In genomic region chr2:8934338-8934737, GRCh38 we compare ENCODE assay signal across 3 cellular contexts.
TF ChIP-seq lines count a peak whose summit lies in the region.

No MANE protein-coding gene starts in this region.

TF ChIP-seq in SK-N-SH, 30 proteins besides CTCF, POLR2A, EP300 and RAD21 (continued from another document):
- TF ChIP-seq, protein P1, sequence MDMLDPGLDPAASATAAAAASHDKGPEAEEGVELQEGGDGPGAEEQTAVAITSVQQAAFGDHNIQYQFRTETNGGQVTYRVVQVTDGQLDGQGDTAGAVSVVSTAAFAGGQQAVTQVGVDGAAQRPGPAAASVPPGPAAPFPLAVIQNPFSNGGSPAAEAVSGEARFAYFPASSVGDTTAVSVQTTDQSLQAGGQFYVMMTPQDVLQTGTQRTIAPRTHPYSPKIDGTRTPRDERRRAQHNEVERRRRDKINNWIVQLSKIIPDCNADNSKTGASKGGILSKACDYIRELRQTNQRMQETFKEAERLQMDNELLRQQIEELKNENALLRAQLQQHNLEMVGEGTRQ (IDR thresholded peaks at IDR 0.05; ENCODE audit: borderline replicate concordance, low read depth, low read length) = no peak

TF ChIP-seq in K562, 482 proteins besides CTCF, POLR2A, EP300 and RAD21 (continues in another document):
- TF ChIP-seq, protein P2, sequence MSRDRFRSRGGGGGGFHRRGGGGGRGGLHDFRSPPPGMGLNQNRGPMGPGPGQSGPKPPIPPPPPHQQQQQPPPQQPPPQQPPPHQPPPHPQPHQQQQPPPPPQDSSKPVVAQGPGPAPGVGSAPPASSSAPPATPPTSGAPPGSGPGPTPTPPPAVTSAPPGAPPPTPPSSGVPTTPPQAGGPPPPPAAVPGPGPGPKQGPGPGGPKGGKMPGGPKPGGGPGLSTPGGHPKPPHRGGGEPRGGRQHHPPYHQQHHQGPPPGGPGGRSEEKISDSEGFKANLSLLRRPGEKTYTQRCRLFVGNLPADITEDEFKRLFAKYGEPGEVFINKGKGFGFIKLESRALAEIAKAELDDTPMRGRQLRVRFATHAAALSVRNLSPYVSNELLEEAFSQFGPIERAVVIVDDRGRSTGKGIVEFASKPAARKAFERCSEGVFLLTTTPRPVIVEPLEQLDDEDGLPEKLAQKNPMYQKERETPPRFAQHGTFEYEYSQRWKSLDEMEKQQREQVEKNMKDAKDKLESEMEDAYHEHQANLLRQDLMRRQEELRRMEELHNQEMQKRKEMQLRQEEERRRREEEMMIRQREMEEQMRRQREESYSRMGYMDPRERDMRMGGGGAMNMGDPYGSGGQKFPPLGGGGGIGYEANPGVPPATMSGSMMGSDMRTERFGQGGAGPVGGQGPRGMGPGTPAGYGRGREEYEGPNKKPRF (IDR thresholded peaks at IDR 0.05; ENCODE audit: low read depth, low read length) = no peak
- TF ChIP-seq XRCC4 (IDR thresholded peaks at IDR 0.05; ENCODE audit: extremely low read depth, insufficient read depth, insufficient read length) = no peak
- peak; percentile 97 for TF ChIP-seq PKNOX1 (IDR thresholded peaks at IDR 0.05)
- TF ChIP-seq TCF3 (CRISPR knock-in tag; IDR thresholded peaks at IDR 0.05) = peak; percentile 51
- no peak for TF ChIP-seq SP2 (IDR thresholded peaks at IDR 0.05; ENCODE audit: extremely low read depth, low read depth, low read length, poor library complexity, severe bottlenecking)
- no peak for TF ChIP-seq SREBF1 (IDR thresholded peaks at IDR 0.05; ENCODE audit: borderline replicate concordance, low read depth, low read length)
- no peak for TF ChIP-seq POLR3G (IDR thresholded peaks at IDR 0.05; ENCODE audit: extremely low read depth, insufficient read length, insufficient replicate concordance)
- TF ChIP-seq DPF2 (IDR thresholded peaks at IDR 0.05) = peak; percentile 35; the same call in 1 of the 2 replicates
- TF ChIP-seq RBBP5 (IDR thresholded peaks at IDR 0.05; ENCODE audit: borderline replicate concordance, insufficient read depth, low read length, poor library complexity, severe bottlenecking) = no peak
- no peak for TF ChIP-seq ZNF133 (CRISPR knock-in tag; IDR thresholded peaks at IDR 0.05)
- no peak for TF ChIP-seq ZNF263 (CRISPR knock-in tag; IDR thresholded peaks at IDR 0.05; ENCODE audit: borderline replicate concordance)
- TF ChIP-seq NCOA2 (IDR thresholded peaks at IDR 0.05; ENCODE audit: partially characterized antibody in 2 of 2) = no peak
- no peak for TF ChIP-seq HOXB6 (CRISPR knock-in tag; IDR thresholded peaks at IDR 0.05; ENCODE audit: borderline replicate concordance)
- no peak for TF ChIP-seq ZFPM2 (CRISPR knock-in tag; IDR thresholded peaks at IDR 0.05)
- no peak for TF ChIP-seq OTX1 (CRISPR knock-in tag; IDR thresholded peaks at IDR 0.05)
- TF ChIP-seq SRSF7 (optimal IDR thresholded peaks at IDR 0.05; ENCODE audit: low read depth, low read length) = no peak
- no peak for TF ChIP-seq MBD2 (IDR thresholded peaks at IDR 0.05; ENCODE audit: borderline replicate concordance, low read depth)
- no peak for TF ChIP-seq ARID2 (IDR thresholded peaks at IDR 0.05)
- no peak for TF ChIP-seq ZBTB12 (CRISPR knock-in tag; IDR thresholded peaks at IDR 0.05)
- TF ChIP-seq SIX5 (IDR thresholded peaks at IDR 0.05; ENCODE audit: borderline replicate concordance in 1 of 2, insufficient read depth in 1 of 2, low read depth in 1 of 2, low read length in 2 of 2) = no peak
- no peak for TF ChIP-seq FOXK1 (CRISPR knock-in tag; IDR thresholded peaks at IDR 0.05; ENCODE audit: borderline replicate concordance)
- no peak for TF ChIP-seq GTF2A2 (tag; IDR thresholded peaks at IDR 0.05)
- no peak for TF ChIP-seq ZNF121 (CRISPR knock-in tag; conservative IDR thresholded peaks at IDR 0.05)
- TF ChIP-seq, protein P3, sequence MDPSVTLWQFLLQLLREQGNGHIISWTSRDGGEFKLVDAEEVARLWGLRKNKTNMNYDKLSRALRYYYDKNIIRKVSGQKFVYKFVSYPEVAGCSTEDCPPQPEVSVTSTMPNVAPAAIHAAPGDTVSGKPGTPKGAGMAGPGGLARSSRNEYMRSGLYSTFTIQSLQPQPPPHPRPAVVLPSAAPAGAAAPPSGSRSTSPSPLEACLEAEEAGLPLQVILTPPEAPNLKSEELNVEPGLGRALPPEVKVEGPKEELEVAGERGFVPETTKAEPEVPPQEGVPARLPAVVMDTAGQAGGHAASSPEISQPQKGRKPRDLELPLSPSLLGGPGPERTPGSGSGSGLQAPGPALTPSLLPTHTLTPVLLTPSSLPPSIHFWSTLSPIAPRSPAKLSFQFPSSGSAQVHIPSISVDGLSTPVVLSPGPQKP (CRISPR knock-in tag; IDR thresholded peaks at IDR 0.05) = no peak
- no peak for TF ChIP-seq ZBTB9 (CRISPR knock-in tag; IDR thresholded peaks at IDR 0.05)
- no peak for TF ChIP-seq TCFL5 (CRISPR knock-in tag; conservative IDR thresholded peaks at IDR 0.05)
- TF ChIP-seq SOX6 (IDR thresholded peaks at IDR 0.05) = no peak
- TF ChIP-seq RFX7 (CRISPR knock-in tag; IDR thresholded peaks at IDR 0.05) = no peak
- peak; percentile 89 for TF ChIP-seq MEIS2 (IDR thresholded peaks at IDR 0.05; ENCODE audit: partially characterized antibody)
- TF ChIP-seq ZNF12 (CRISPR knock-in tag; IDR thresholded peaks at IDR 0.05) = no peak

TF ChIP-seq in neural cell, 6 proteins besides CTCF, POLR2A, EP300 and RAD21 (continued from another document):
- no peak for TF ChIP-seq TAF1 (IDR thresholded peaks at IDR 0.05; ENCODE audit: low read depth)
- no peak for TF ChIP-seq MXI1 (conservative IDR thresholded peaks at IDR 0.05; ENCODE audit: poor library complexity, severe bottlenecking)
- no peak for TF ChIP-seq SMC3 (conservative IDR thresholded peaks at IDR 0.05; ENCODE audit: poor library complexity)
